Comparison of ENCODE assay signal across 23 cellular contexts in genomic region chr5:97657239-97657638, GRCh38.
"Had no signal": no experiment of that assay in that cellular context is flagged by ENCODE, and none has a peak within 500 bp of the region (broad histone marks: within the 10 kb centered on the region; RNA-seq: fewer than 3 reads in every experiment).

No MANE protein-coding gene starts in this region.

- H3K27me3 ChIP-seq: SJSA1 had no signal

- H3K4me1 ChIP-seq: SJSA1 had no signal

- H3K4me3 ChIP-seq: K562, SJSA1, SK-N-MC had no signal

- H3K27ac ChIP-seq: HL-60, KMS-11, SJSA1, SK-N-MC had no signal

- H3K9ac ChIP-seq: KMS-11 had no signal

- H3K9me3 ChIP-seq: SJSA1 had no signal

- FAIRE-seq: HTR-8/SVneo, K562, RCC 7860 had no signal

- ATAC-seq: K562 had no signal

- H3K36me3 ChIP-seq: SJSA1 had no signal

- DNase-seq: Kasumi-1, MM.1S, NCI-H1092 treated with DMSO at 0.1 percent for 48 hours, NCI-H1436, NCI-H187, NCI-H2029, NCI-H2081 treated with DMSO at 0.1 percent for 48 hours, NCI-H2171, NCI-H226, NCI-H446, NCI-H510A, NCI-H524 treated with DMSO at 0.1 percent for 48 hours, NCI-H69, Right ventricle myocardium superior, RPMI8226, SIG-M5 had no signal

- H3K4me2 ChIP-seq: KMS-11 had no signal
